Comparison of ENCODE assay signal across 1 cellular context in the genomic region with DNA sequence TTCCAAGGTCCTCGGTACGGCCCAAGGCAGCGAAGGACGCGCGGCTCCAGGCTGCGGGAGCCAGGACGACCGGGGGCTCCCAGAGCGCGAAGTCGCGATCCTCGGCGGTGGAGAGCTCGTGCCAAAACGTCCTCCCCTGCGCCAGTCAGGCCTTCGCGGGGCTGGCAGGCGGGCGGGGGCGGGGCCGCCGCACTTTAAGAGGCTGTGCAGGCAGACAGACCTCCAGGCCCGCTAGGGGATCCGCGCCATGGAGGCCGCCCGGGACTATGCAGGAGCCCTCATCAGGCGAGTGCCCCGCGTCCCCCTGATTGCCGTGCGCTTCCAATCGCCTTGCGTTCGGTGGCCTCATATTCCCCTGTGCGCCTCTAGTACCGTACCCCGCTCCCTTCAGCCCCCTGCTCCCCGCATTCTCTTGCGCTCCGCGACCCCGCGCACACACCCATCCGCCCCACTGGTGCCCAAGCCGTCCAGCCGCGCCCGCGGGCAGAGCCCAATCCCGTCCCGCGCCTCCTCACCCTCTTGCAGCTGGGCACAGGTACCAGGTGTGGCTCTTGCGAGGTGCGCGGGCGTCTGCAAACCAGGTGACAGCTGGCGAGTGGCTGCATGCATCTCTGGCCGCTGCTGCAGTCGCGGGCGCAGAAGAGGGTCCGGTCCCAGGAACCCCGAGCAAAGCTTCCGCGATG.
TF ChIP-seq lines count a peak whose summit lies in the region.

A gene with protein sequence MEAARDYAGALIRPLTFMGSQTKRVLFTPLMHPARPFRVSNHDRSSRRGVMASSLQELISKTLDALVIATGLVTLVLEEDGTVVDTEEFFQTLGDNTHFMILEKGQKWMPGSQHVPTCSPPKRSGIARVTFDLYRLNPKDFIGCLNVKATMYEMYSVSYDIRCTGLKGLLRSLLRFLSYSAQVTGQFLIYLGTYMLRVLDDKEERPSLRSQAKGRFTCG (plus strand): TSS at position 225 of the 683 bp plus-strand sequence. CDS start 23 bp downstream, at position 248.

TF ChIP-seq in endothelial cell of umbilical vein, 7 proteins besides CTCF, POLR2A, EP300 and RAD21:
- TF ChIP-seq GATA2 (IDR thresholded peaks at IDR 0.05; ENCODE audit: insufficient read depth, insufficient read length, low read depth, low read length), result no peak
- TF ChIP-seq JUN (IDR thresholded peaks at IDR 0.05; ENCODE audit: borderline replicate concordance, insufficient read depth, insufficient read length, low read depth), result no peak
- no peak for TF ChIP-seq FOS (IDR thresholded peaks at IDR 0.05; ENCODE audit: borderline replicate concordance, insufficient read depth, low read length)
- no peak for TF ChIP-seq POLR2AphosphoS5 (IDR thresholded peaks at IDR 0.05; ENCODE audit: insufficient read depth, low read depth, low read length)
- TF ChIP-seq MYC (IDR thresholded peaks at IDR 0.05; ENCODE audit: low read depth, low read length), result no peak
- TF ChIP-seq, protein P1, sequence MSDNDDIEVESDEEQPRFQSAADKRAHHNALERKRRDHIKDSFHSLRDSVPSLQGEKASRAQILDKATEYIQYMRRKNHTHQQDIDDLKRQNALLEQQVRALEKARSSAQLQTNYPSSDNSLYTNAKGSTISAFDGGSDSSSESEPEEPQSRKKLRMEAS (IDR thresholded peaks at IDR 0.05; ENCODE audit: insufficient read depth, insufficient read length), result no peak
- TF ChIP-seq EZH2 (IDR thresholded peaks at IDR 0.05; ENCODE audit: borderline replicate concordance, low read depth, low read length, severe bottlenecking), result no peak
TF ChIP-seq in endothelial cell of umbilical vein: peak in this region for 0.
